In the genomic region with DNA sequence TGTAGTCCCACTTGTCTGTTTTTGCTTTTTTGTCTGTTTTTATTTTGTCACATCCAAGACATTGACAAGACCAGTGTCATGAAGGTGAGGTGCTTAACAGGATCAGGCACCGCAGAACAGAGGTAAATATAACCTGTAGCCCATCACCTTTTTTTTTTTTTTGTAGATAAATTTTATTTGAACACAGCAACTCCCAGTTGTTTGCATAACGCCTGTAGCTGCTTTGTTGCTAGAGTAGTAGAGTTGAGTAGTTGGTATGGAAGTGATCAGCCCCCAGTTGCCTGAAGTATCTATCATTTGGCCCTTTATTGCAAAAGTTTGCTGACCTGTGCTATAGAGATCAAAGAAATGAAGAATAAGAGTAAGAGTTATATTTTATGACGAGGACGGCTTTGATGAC, we compare ENCODE assay signal across 20 cellular contexts.
DNase-seq lines count a peak whose midpoint lies in the region; ATAC-seq and TF ChIP-seq lines count a peak whose summit lies in the region.
"Had no signal": no experiment of that assay in that cellular context is flagged by ENCODE, and none has a peak within 500 bp of the region (broad histone marks: within the 10 kb centered on the region; RNA-seq: fewer than 3 reads in every experiment).

No MANE protein-coding gene starts in this region.

- H3K27me3 Mint-ChIP-seq in activated naive CD8-positive, alpha-beta T cell treated with anti-CD3 and anti-CD28 coated beads, Interleukin-2, amount 50 U/mL, for 24 hours: no peaks in the 10 kb centered on the region
- H3K27me3 Mint-ChIP-seq in activated naive CD8-positive, alpha-beta T cell treated with anti-CD3 and anti-CD28 coated beads for 36 hours: no peaks in the 10 kb centered on the region
- H3K27me3 Mint-ChIP-seq in type B pancreatic cell: no peaks in the 10 kb centered on the region
- H3K27me3 Mint-ChIP-seq: CD4-positive, alpha-beta memory T cell had no signal

- no peak for ATAC-seq in activated naive CD8-positive, alpha-beta T cell treated with anti-CD3 and anti-CD28 coated beads, Interleukin-2, amount 50 U/mL, for 24 hours
- ATAC-seq in left lobe of liver: peak; percentile 37

- H3K36me3 Mint-ChIP-seq in activated naive CD8-positive, alpha-beta T cell treated with anti-CD3 and anti-CD28 coated beads, Interleukin-2, amount 50 U/mL, for 24 hours (ENCODE audit: low read depth): peaks cover 9% of the 10 kb centered on the region
- H3K36me3 Mint-ChIP-seq in activated naive CD8-positive, alpha-beta T cell treated with anti-CD3 and anti-CD28 coated beads for 36 hours: peaks cover 14% of the 10 kb centered on the region
- peaks cover 15% of the 10 kb centered on the region for H3K36me3 Mint-ChIP-seq in type B pancreatic cell

- BruUV-seq in PC-9 (replicated peaks; lab: Mats Ljungman, UMichigan): no TSS peak

- intact Hi-C loops in PC-9 (cut with micrococcal nuclease; ENCODE audit: unreplicated experiment): no loop called here

- H3K4me1 ChIP-seq in PC-9 (replicated peaks; ENCODE audit: insufficient read depth): no peaks in the 10 kb centered on the region

- H3K4me3 ChIP-seq in SK-N-MC: no peak overlapping the region
- no peak overlapping the region for H3K4me3 ChIP-seq in PC-9

- no peak overlapping the region for H3K4me3 Mint-ChIP-seq in activated naive CD8-positive, alpha-beta T cell treated with anti-CD3 and anti-CD28 coated beads, Interleukin-2, amount 50 U/mL, for 24 hours
- no peak overlapping the region for H3K4me3 Mint-ChIP-seq in activated naive CD8-positive, alpha-beta T cell treated with anti-CD3 and anti-CD28 coated beads for 36 hours
- H3K4me3 Mint-ChIP-seq in type B pancreatic cell: peak overlapping the region; percentile 32

- H2AFZ ChIP-seq in PC-9: no peak overlapping the region

- H3K27ac ChIP-seq in SK-N-MC: peak overlapping the region; percentile 12; the same call in 1 of the 2 replicates
- no peak overlapping the region for H3K27ac ChIP-seq in PC-9

- peaks cover 39% of the 10 kb centered on the region for H3K4me1 Mint-ChIP-seq in activated naive CD8-positive, alpha-beta T cell treated with anti-CD3 and anti-CD28 coated beads, Interleukin-2, amount 50 U/mL, for 24 hours
- peaks cover 52% of the 10 kb centered on the region for H3K4me1 Mint-ChIP-seq in activated naive CD8-positive, alpha-beta T cell treated with anti-CD3 and anti-CD28 coated beads for 36 hours
- H3K4me1 Mint-ChIP-seq in type B pancreatic cell (ENCODE audit: unreplicated experiment): peaks cover 46% of the 10 kb centered on the region

- no peaks in the 10 kb centered on the region for H3K27me3 ChIP-seq in PC-9 (ENCODE audit: insufficient read depth, low read depth)
- H3K27me3 ChIP-seq: BE2C had no signal

- H3K36me3 ChIP-seq in SK-N-MC (ENCODE audit: insufficient read depth, low read length) (peaks cover 5% of the 10 kb centered on the region; the same call in 1 of the 2 replicates), PC-9 (ENCODE audit: low read depth) (no peaks in the 10 kb centered on the region)
- H3K36me3 ChIP-seq: BE2C had no signal

- H3F3A ChIP-seq in PC-9 (ENCODE audit: insufficient read depth, low read depth): no peaks in the 10 kb centered on the region

- no peak for DNase-seq in activated naive CD8-positive, alpha-beta T cell treated with anti-CD3 and anti-CD28 coated beads, Interleukin-2, amount 50 U/mL, for 24 hours
- no peak for DNase-seq in activated naive CD8-positive, alpha-beta T cell treated with anti-CD3 and anti-CD28 coated beads for 36 hours
- DNase-seq in SK-N-MC (ENCODE audit: low read depth, low spot score) (no peak), left lobe of liver (ENCODE audit: low spot score) (no peak), type B pancreatic cell (ENCODE audit: extremely low spot score, unreplicated experiment) (no peak), GF-D8 (lab: John Stamatoyannopoulos, UW) (no peak), NCI-H2196 (lab: John Stamatoyannopoulos, UW; ENCODE audit: unreplicated experiment) (no peak), PC-9 (no peak)
- DNase-seq: 8988T; BE2C; Calu3; CD4-positive, alpha-beta memory T cell; DMS79; HCEC 1CT; KBM-7; NCI-H1417 treated with DMSO at 0.1 percent for 48 hours; NCI-H2081 treated with DMSO at 0.1 percent for 48 hours; NCI-H2227 treated with DMSO at 0.1 percent for 48 hours; NCI-H524; RPMI8226 had no signal

- no peak for TF ChIP-seq CTCF in type B pancreatic cell (conservative IDR thresholded peaks at IDR 0.05)
- TF ChIP-seq CTCF in PC-9 (conservative IDR thresholded peaks at IDR 0.05): no peak

- CTCF ChIA-PET in PC-9 (lab: Charles Lee): no interaction called here

- POLR2A ChIA-PET in PC-9 (lab: Charles Lee; ENCODE audit: unreplicated experiment): no interaction called here

- peaks cover 5% of the 10 kb centered on the region; the same call in 1 of the 2 replicates for H3K9me3 ChIP-seq in SK-N-MC (ENCODE audit: low read depth, low read length)
- H3K9me3 ChIP-seq in PC-9 (ENCODE audit: insufficient read depth, low read depth): no peaks in the 10 kb centered on the region
- H3K9me3 ChIP-seq: BE2C had no signal

- H3K4me2 ChIP-seq in PC-9: no peak overlapping the region

- H4K20me1 ChIP-seq in PC-9 (ENCODE audit: insufficient read depth): no peaks in the 10 kb centered on the region

- peaks cover 4% of the 10 kb centered on the region; the same call in 1 of the 2 replicates for H3K79me2 ChIP-seq in PC-9 (ENCODE audit: low read depth)

- no peaks in the 10 kb centered on the region for H3K9me3 Mint-ChIP-seq in activated naive CD8-positive, alpha-beta T cell treated with anti-CD3 and anti-CD28 coated beads, Interleukin-2, amount 50 U/mL, for 24 hours
- H3K9me3 Mint-ChIP-seq in activated naive CD8-positive, alpha-beta T cell treated with anti-CD3 and anti-CD28 coated beads for 36 hours: no peaks in the 10 kb centered on the region
- H3K9me3 Mint-ChIP-seq in type B pancreatic cell: peaks cover 4% of the 10 kb centered on the region
- H3K9me3 Mint-ChIP-seq: CD4-positive, alpha-beta memory T cell had no signal

- no peaks in the 10 kb centered on the region for H3K9me2 ChIP-seq in PC-9 (ENCODE audit: insufficient read depth)

- no peak overlapping the region for H3K9ac ChIP-seq in SK-N-MC (ENCODE audit: insufficient read length)

- peak overlapping the region; percentile 25 for H3K27ac Mint-ChIP-seq in activated naive CD8-positive, alpha-beta T cell treated with anti-CD3 and anti-CD28 coated beads, Interleukin-2, amount 50 U/mL, for 24 hours
- no peak overlapping the region for H3K27ac Mint-ChIP-seq in activated naive CD8-positive, alpha-beta T cell treated with anti-CD3 and anti-CD28 coated beads for 36 hours
- peak overlapping the region; percentile 3 for H3K27ac Mint-ChIP-seq in type B pancreatic cell
